8 cellular contexts compared by ENCODE assay signal in the genomic region with DNA sequence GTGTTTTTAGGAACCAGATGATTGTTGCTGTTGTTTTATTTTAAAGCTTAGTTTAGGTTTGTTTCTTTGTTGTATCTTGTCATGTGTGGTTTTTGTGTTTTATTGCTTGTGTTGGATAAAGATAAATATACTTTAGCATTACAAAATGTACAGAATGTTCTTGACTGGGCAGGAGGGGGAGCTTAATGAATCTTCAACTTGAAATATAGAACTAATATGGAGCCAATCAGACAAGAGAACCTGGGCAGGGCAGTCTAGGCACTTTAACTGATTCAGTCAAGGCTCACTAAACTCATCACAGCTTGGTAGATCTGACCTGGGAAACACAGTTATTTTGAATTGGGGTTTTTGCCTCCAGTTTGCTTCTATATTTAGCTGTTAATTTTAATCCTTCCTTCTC.
A peak's percentile ranks its signal among the peaks of the same experiment; 100 is the strongest.
DNase-seq lines count a peak whose midpoint lies in the region; ATAC-seq and TF ChIP-seq lines count a peak whose summit lies in the region.

No MANE protein-coding gene starts in this region.

- H3K4me1 ChIP-seq in Loucy (ENCODE audit: insufficient read depth, low read length, poor library complexity, severe bottlenecking) (no peaks in the 10 kb centered on the region), suprapubic skin (peaks cover 10% of the 10 kb centered on the region)

- H4K20me1 ChIP-seq in Loucy (ENCODE audit: insufficient read depth, low read length, poor library complexity, severe bottlenecking) = no peaks in the 10 kb centered on the region

- no peak overlapping the region for H3K4me3 ChIP-seq in Loucy (ENCODE audit: low read length, poor library complexity, severe bottlenecking)
- peak overlapping the region in 2 of 7 experiments; percentile 8 to 9 for H3K4me3 ChIP-seq in skin epidermis
- no peak overlapping the region for H3K4me3 ChIP-seq in suprapubic skin

- no peaks in the 10 kb centered on the region for H3K9me3 ChIP-seq in Loucy (ENCODE audit: insufficient read depth, low read depth, low read length)
- H3K9me3 ChIP-seq in suprapubic skin = no peaks in the 10 kb centered on the region

- no peak for TF ChIP-seq CTCF in Loucy (conservative IDR thresholded peaks at IDR 0.05; ENCODE audit: low read length)
- TF ChIP-seq CTCF in suprapubic skin (IDR thresholded peaks at IDR 0.05) = no peak
- TF ChIP-seq CTCF in GM10266 (IDR thresholded peaks at IDR 0.05; ENCODE audit: control insufficient read depth, insufficient read depth, low read depth, missing control alignments) = no peak

- H3K4me2 ChIP-seq in Loucy (ENCODE audit: low read depth, low read length, poor library complexity, severe bottlenecking) = no peak overlapping the region

- no peaks in the 10 kb centered on the region for H3K36me3 ChIP-seq in Loucy (ENCODE audit: insufficient read depth, low read length)
- no peaks in the 10 kb centered on the region for H3K36me3 ChIP-seq in suprapubic skin

- no peaks in the 10 kb centered on the region for H3K9me2 ChIP-seq in Loucy (replicated peaks; ENCODE audit: low read depth, low read length)

- no peaks in the 10 kb centered on the region for H3K79me2 ChIP-seq in Loucy (ENCODE audit: insufficient read depth, low read length)

- no peak for TF ChIP-seq EP300 in suprapubic skin (IDR thresholded peaks at IDR 0.05)

- TF ChIP-seq POLR2A in suprapubic skin (IDR thresholded peaks at IDR 0.05) = no peak

- DNase-seq in fibroblast of gingiva (ENCODE audit: low read depth) (peak; percentile 36), suprapubic skin (ENCODE audit: low spot score in 2 of 2) (no peak), GM10266 (ENCODE audit: extremely low spot score) (no peak), pons (ENCODE audit: low spot score) (no peak)

- H3K27me3 ChIP-seq in Loucy (ENCODE audit: insufficient read depth, low read length, poor library complexity, severe bottlenecking) (no peaks in the 10 kb centered on the region), suprapubic skin (no peaks in the 10 kb centered on the region)

- H3K27ac ChIP-seq in skin epidermis (peak overlapping the region in 11 of 21 experiments; percentile 15 to 82 (median 59)), suprapubic skin (no peak overlapping the region)

- ATAC-seq in GM19351 (IDR thresholded peaks at IDR 0.05; ENCODE audit: unreplicated experiment) (peak; percentile 27), GM19328 (IDR thresholded peaks at IDR 0.05; ENCODE audit: unreplicated experiment) (no peak)

- peak overlapping the region; percentile 67; the same call in 1 of the 2 replicates for H2AFZ ChIP-seq in Loucy (ENCODE audit: low read length)

- no peak overlapping the region for H3K9ac ChIP-seq in Loucy (ENCODE audit: low read depth, low read length, poor library complexity, severe bottlenecking)

- H3F3A ChIP-seq in Loucy (ENCODE audit: low read depth) = no peaks in the 10 kb centered on the region
